1 cellular context compared by ENCODE assay signal in the genomic region with DNA sequence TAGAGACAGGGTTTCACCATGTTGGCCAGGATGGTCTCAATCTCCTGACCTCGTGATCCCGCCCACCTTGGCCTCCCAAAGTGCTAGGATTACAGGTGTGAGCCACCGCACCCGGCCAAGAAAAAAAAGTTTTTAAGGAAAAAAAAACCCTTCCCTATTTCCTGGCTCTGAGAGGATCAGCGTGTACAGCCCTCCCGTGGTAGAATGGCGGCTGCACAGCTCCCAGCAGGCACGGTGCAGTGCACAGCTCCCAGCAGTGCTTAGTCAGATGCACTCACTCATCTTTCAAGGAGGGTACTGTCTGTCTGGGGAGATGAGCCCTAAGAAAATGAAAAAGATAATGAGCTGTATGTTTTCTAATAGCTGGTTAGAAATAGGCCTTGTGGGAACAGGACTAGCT.
TF ChIP-seq lines count a peak whose summit lies in the region.

No MANE protein-coding gene starts in this region.

TF ChIP-seq in WTC11, 78 proteins besides CTCF, POLR2A, EP300 and RAD21 (continued from another document):
- TF ChIP-seq, protein P1, sequence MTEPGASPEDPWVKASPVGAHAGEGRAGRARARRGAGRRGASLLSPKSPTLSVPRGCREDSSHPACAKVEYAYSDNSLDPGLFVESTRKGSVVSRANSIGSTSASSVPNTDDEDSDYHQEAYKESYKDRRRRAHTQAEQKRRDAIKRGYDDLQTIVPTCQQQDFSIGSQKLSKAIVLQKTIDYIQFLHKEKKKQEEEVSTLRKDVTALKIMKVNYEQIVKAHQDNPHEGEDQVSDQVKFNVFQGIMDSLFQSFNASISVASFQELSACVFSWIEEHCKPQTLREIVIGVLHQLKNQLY (CRISPR knock-in tag; IDR thresholded peaks at IDR 0.05), result no peak
- no peak for TF ChIP-seq ZNF219 (CRISPR knock-in tag; IDR thresholded peaks at IDR 0.05; ENCODE audit: borderline replicate concordance)
- TF ChIP-seq MXD4 (CRISPR knock-in tag; IDR thresholded peaks at IDR 0.05; ENCODE audit: borderline replicate concordance), result no peak
TF ChIP-seq in WTC11: peak in this region for 0.
